1 cellular context compared by ENCODE assay signal in the genomic region with DNA sequence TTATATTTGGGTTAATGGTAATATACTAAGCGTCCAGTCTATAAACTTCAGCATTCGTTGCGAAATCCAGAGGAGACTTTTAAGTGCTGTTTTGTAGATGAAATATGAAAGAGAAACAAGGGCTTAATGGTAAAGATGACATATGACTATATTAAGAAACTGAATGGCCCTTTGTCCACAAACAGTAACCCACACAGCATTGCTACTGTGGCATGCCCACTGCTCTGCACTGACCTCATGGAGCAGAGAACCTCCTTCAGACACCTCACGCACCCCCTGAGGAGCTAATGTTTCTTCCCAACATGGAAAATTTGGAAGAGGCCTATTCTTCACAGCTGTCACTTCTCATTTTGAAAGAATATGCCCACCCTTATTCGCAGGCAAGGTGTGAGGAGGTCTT.
TF ChIP-seq lines count a peak whose summit lies in the region.

No MANE protein-coding gene starts in this region.

TF ChIP-seq in HepG2, 621 proteins besides CTCF, POLR2A, EP300 and RAD21:
- TF ChIP-seq CEBPB (IDR thresholded peaks at IDR 0.05; ENCODE audit: borderline replicate concordance, low read depth, low read length) = peak; percentile 19; the same call in 1 of the 2 replicates
- no peak for TF ChIP-seq AGO2 (optimal IDR thresholded peaks at IDR 0.05; ENCODE audit: low read depth, low read length)
